In the genomic region with DNA sequence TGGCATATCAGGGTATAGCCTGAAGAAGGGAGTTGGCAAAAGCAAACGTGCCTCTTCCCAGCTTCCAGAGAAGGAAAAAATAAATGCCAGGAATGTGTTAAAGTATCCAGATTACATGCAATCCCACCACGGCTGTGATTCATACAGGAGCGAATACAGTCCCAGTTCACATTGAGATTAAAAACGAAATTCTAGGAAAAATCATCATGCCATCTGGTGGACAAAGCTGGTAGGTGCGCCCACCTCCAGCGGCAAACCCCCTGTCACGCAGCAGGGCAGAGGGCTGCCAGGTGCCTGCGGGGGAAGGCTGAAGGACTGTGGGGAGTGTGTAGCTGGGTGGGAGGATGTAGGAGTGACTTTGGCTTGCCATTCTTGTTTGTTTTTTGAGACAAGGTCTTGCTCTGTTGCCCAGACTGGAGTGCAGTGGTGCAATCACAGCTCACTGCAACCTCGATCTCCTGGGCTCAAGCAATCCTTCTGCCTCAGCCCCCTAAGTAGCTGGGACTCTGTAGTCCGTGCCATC, we compare ENCODE assay signal across 8 cellular contexts. TPM values are rescaled to one million over a fixed set of nuclear protein-coding genes. Genes with fewer than 3 reads are reported as not detected.
A peak's percentile ranks its signal among the peaks of the same experiment; 100 is the strongest.
DNase-seq lines count a peak whose midpoint lies in the region; ATAC-seq and TF ChIP-seq lines count a peak whose summit lies in the region.

No MANE protein-coding gene starts in this region.

- peak; percentile 72 for ATAC-seq in esophagus mucosa
- ATAC-seq in GM21723 (IDR thresholded peaks at IDR 0.05; ENCODE audit: unreplicated experiment) = no peak

- no peaks in the 10 kb centered on the region for H3K36me3 ChIP-seq in HAP-1 (replicated peaks)

- no peaks in the 10 kb centered on the region; the same call in 1 of the 2 replicates for H3K4me1 ChIP-seq in HAP-1

- H3K9me3 Mint-ChIP-seq in nephron progenitor cell = no peaks in the 10 kb centered on the region

- H3K4me3 Mint-ChIP-seq in nephron progenitor cell = peak overlapping the region; percentile 36

- in situ Hi-C loops in HAP-1 (cut with MboI; ENCODE audit: low sequenced_read_pairs) = no loop called here

- peak; percentile 50 to 79 for DNase-seq in HAP-1 (ENCODE audit: low spot score in 2 of 2)
- DNase-seq in NCI-H748 treated with DMSO at 0.1 percent for 48 hours (lab: John Stamatoyannopoulos, UW) = peak; percentile 67
- peak; percentile 66 for DNase-seq in activated CD8-positive, alpha-beta memory T cell treated with anti-CD3 and anti-CD28 coated beads, Interleukin-2, amount 50 U/mL, for 4 hours
- peak; percentile 78 for DNase-seq in nephron progenitor cell
- DNase-seq in superior temporal gyrus (ENCODE audit: extremely low spot score) = peak; percentile 84

- H3K27me3 Mint-ChIP-seq in nephron progenitor cell (ENCODE audit: low read depth, poor library complexity) = peaks cover 7% of the 10 kb centered on the region

- H3K27me3 ChIP-seq in HAP-1 (ENCODE audit: low read depth) = no peaks in the 10 kb centered on the region

- TF ChIP-seq CTCF in C4-2B (conservative IDR thresholded peaks at IDR 0.05) (peak; percentile 76), nephron progenitor cell (IDR thresholded peaks at IDR 0.05) (peak; percentile 91)

- H3K36me3 Mint-ChIP-seq in nephron progenitor cell (ENCODE audit: low read depth) = no peaks in the 10 kb centered on the region

- H3K27ac ChIP-seq in C4-2B = peak overlapping the region; percentile 10; the same call in 1 of the 2 replicates

- peak overlapping the region; percentile 66 for H3K27ac Mint-ChIP-seq in nephron progenitor cell

- H3K9me3 ChIP-seq in HAP-1 = no peaks in the 10 kb centered on the region

- no peak overlapping the region for H3K4me3 ChIP-seq in HAP-1

- peaks cover 52% of the 10 kb centered on the region for H3K4me1 Mint-ChIP-seq in nephron progenitor cell

RNA-seq across cellular contexts. Expression of a gene that starts 6.4 kb away (rescaled TPM):
- 17.4 TPM for total RNA-seq in esophagus mucosa

RNA-seq across cellular contexts. Expression of a gene that starts 16.1 kb away (rescaled TPM):
- total RNA-seq in esophagus mucosa = 0.12 TPM

RNA-seq across cellular contexts. Expression of a gene that starts 16.8 kb away (rescaled TPM):
- 15.5 TPM for total RNA-seq in esophagus mucosa

RNA-seq across cellular contexts. Expression of a gene that starts 30.0 kb away (rescaled TPM):
- 8.8 TPM for total RNA-seq in esophagus mucosa
